2 cellular contexts compared by ENCODE assay signal in the genomic region with DNA sequence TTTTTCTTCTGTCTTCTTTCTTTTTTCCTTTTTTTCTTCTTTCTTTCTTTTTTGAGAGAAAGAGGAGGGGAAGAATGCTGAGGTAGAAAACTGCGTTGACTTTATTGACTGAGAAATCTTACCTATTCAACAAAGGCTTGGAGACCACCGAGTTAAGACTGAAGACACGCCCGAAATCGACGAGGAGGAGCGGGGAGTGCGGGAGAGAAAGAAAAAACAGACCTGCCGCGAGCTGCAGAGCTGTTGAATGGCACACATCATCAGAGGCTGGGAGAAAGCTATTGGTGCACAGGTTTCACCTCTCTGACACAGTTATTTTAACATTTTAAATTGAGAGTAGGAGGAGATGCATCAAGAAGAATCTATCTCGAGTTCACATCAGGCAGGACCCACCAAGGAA.
TF ChIP-seq lines count a peak whose summit lies in the region.

No MANE protein-coding gene starts in this region.

TF ChIP-seq in GM23338, 12 proteins besides CTCF, POLR2A, EP300 and RAD21:
- TF ChIP-seq EZH2 (IDR thresholded peaks at IDR 0.05; ENCODE audit: low read depth, unreplicated experiment) (peak; percentile 60), ZNF114 (CRISPR knock-in tag; IDR thresholded peaks at IDR 0.05) (no peak)

TF ChIP-seq in K562, 482 proteins besides CTCF, POLR2A, EP300 and RAD21:
- TF ChIP-seq TGIF2 (CRISPR knock-in tag; IDR thresholded peaks at IDR 0.05) = no peak
- TF ChIP-seq, protein P1, sequence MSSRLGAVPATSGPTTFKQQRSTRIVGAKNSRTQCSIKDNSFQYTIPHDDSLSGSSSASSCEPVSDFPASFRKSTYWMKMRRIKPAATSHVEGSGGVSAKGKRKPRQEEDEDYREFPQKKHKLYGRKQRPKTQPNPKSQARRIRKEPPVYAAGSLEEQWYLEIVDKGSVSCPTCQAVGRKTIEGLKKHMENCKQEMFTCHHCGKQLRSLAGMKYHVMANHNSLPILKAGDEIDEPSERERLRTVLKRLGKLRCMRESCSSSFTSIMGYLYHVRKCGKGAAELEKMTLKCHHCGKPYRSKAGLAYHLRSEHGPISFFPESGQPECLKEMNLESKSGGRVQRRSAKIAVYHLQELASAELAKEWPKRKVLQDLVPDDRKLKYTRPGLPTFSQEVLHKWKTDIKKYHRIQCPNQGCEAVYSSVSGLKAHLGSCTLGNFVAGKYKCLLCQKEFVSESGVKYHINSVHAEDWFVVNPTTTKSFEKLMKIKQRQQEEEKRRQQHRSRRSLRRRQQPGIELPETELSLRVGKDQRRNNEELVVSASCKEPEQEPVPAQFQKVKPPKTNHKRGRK (tag; IDR thresholded peaks at IDR 0.05) = peak; percentile 44; the same call in 1 of the 2 replicates
